Comparison of ENCODE assay signal across 2 cellular contexts in the genomic region with DNA sequence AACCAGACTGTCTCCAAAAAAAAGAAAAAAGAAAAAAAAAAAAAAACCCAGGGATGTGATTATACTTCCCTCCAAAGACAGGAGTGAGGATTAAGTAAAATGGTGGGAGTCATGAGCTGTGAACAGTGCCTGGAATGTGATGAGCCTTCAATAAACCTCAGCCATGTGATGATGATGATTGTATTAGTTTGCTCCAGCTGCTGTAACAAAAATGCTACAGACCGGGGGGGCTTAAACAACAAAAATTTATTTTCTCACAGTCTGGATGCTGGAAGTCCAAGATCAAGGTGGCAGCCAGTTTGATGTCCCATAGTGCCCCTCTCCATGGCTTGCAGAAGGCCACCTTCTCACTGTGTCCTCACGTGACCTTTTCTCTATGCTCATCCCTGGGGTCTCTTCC.
TF ChIP-seq lines count a peak whose summit lies in the region.

No MANE protein-coding gene starts in this region.

TF ChIP-seq in K562, 482 proteins besides CTCF, POLR2A, EP300 and RAD21:
- TF ChIP-seq ZNF12 (CRISPR knock-in tag; IDR thresholded peaks at IDR 0.05) (peak; percentile 99), PRMT5 (CRISPR knock-in tag; IDR thresholded peaks at IDR 0.05) (no peak), MEF2A (IDR thresholded peaks at IDR 0.05; ENCODE audit: control insufficient read depth, low read depth, low read length) (no peak), ZNF766 (CRISPR knock-in tag; conservative IDR thresholded peaks at IDR 0.05) (0 out of 2 replicates have a peak, but pooled peaks have one; percentile 28), ZNF695 (CRISPR knock-in tag; IDR thresholded peaks at IDR 0.05) (no peak), SIN3B (IDR thresholded peaks at IDR 0.05; ENCODE audit: low read depth) (no peak), EGR1 (conservative IDR thresholded peaks at IDR 0.05) (no peak), TRIM24 (IDR thresholded peaks at IDR 0.05) (peak in 1 of 2 experiments; percentile 32; a peak in 2 of 4 replicates)
- TF ChIP-seq, protein P1, sequence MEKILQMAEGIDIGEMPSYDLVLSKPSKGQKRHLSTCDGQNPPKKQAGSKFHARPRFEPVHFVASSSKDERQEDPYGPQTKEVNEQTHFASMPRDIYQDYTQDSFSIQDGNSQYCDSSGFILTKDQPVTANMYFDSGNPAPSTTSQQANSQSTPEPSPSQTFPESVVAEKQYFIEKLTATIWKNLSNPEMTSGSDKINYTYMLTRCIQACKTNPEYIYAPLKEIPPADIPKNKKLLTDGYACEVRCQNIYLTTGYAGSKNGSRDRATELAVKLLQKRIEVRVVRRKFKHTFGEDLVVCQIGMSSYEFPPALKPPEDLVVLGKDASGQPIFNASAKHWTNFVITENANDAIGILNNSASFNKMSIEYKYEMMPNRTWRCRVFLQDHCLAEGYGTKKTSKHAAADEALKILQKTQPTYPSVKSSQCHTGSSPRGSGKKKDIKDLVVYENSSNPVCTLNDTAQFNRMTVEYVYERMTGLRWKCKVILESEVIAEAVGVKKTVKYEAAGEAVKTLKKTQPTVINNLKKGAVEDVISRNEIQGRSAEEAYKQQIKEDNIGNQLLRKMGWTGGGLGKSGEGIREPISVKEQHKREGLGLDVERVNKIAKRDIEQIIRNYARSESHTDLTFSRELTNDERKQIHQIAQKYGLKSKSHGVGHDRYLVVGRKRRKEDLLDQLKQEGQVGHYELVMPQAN (IDR thresholded peaks at IDR 0.05; ENCODE audit: borderline replicate concordance), result no peak
- TF ChIP-seq, protein P2, sequence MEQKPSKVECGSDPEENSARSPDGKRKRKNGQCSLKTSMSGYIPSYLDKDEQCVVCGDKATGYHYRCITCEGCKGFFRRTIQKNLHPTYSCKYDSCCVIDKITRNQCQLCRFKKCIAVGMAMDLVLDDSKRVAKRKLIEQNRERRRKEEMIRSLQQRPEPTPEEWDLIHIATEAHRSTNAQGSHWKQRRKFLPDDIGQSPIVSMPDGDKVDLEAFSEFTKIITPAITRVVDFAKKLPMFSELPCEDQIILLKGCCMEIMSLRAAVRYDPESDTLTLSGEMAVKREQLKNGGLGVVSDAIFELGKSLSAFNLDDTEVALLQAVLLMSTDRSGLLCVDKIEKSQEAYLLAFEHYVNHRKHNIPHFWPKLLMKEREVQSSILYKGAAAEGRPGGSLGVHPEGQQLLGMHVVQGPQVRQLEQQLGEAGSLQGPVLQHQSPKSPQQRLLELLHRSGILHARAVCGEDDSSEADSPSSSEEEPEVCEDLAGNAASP (IDR thresholded peaks at IDR 0.05), result 0 out of 2 replicates have a peak, but pooled peaks have one; percentile 12
- TF ChIP-seq, protein P3, sequence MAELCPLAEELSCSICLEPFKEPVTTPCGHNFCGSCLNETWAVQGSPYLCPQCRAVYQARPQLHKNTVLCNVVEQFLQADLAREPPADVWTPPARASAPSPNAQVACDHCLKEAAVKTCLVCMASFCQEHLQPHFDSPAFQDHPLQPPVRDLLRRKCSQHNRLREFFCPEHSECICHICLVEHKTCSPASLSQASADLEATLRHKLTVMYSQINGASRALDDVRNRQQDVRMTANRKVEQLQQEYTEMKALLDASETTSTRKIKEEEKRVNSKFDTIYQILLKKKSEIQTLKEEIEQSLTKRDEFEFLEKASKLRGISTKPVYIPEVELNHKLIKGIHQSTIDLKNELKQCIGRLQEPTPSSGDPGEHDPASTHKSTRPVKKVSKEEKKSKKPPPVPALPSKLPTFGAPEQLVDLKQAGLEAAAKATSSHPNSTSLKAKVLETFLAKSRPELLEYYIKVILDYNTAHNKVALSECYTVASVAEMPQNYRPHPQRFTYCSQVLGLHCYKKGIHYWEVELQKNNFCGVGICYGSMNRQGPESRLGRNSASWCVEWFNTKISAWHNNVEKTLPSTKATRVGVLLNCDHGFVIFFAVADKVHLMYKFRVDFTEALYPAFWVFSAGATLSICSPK (IDR thresholded peaks at IDR 0.05; ENCODE audit: borderline replicate concordance), result no peak
TF ChIP-seq in K562: peak in this region for 4.

TF ChIP-seq in HepG2, 621 proteins besides CTCF, POLR2A, EP300 and RAD21:
- TF ChIP-seq SMAD1 (CRISPR knock-in tag; IDR thresholded peaks at IDR 0.05; ENCODE audit: borderline replicate concordance, low read depth) (no peak), ZNF12 (CRISPR knock-in tag; IDR thresholded peaks at IDR 0.05) (peak; percentile 99)
